Comparison of ENCODE assay signal across 8 cellular contexts in genomic region chr4:1748465-1748995, GRCh38. TPM values are rescaled to one million over a fixed set of nuclear protein-coding genes. Genes with fewer than 3 reads are reported as not detected.
DNase-seq lines count a peak whose midpoint lies in the region; ATAC-seq and TF ChIP-seq lines count a peak whose summit lies in the region.

No MANE protein-coding gene starts in this region.

- DNase-seq in ELF-1 (ENCODE audit: low read depth, low spot score) = peak; percentile 88
- DNase-seq in LHCN-M2 (ENCODE audit: low read depth) = peak; percentile 49
- peak; percentile 65 for DNase-seq in SK-MEL-5 (ENCODE audit: low read depth, low spot score)
- peak; percentile 91 for DNase-seq in activated effector memory CD4-positive, alpha-beta T cell treated with anti-CD3 and anti-CD28 coated beads, Interleukin-2, amount 50 U/mL, for 16 hours
- DNase-seq in germinal center (ENCODE audit: low spot score) = peak; percentile 89
- peak; percentile 92 for DNase-seq in posterior vena cava (ENCODE audit: low spot score)
- peak; percentile 28 to 37 for DNase-seq in uterus

- ATAC-seq in HG03045 (IDR thresholded peaks at IDR 0.05; ENCODE audit: unreplicated experiment) = no peak

- peak; percentile 42 to 63 (median 50) for TF ChIP-seq CTCF in uterus (IDR thresholded peaks at IDR 0.05)

- no peaks in the 10 kb centered on the region for H3K9me3 ChIP-seq in uterus

- in situ Hi-C loops in SK-MEL-5 (cut with HindIII; ENCODE audit: low pct_unique_long_range_greater_than_20kb, low sequenced_read_pairs) = no loop called here

- no peak overlapping the region for H3K27ac ChIP-seq in uterus

- H3K4me1 ChIP-seq in uterus = peaks cover 0 to 5% of the 10 kb centered on the region in 2 donors

- H3K27me3 ChIP-seq in uterus = no peaks in the 10 kb centered on the region

- H3K4me3 ChIP-seq in uterus = no peak overlapping the region

- intact Hi-C loops in posterior vena cava (cut with DNase I) = loop anchor here (5.0 kb wide), 2 partner anchors 59 to 149 kb away; no protein-coding TSS in a partner anchor
- intact Hi-C loops in uterus (cut with DNase I; ENCODE audit: low total_unique reads) = loop anchor here (5.0 kb wide), 1 partner anchor 149 kb away; no protein-coding TSS in a partner anchor

- H3K36me3 ChIP-seq in uterus = no peaks in the 10 kb centered on the region

- TF ChIP-seq POLR2A in uterus (IDR thresholded peaks at IDR 0.05) = no peak

RNA-seq across cellular contexts. Expression of gene TACC3, which starts 27.2 kb away (rescaled TPM):
- total RNA-seq in LHCN-M2 (2014; rRNA removed) (54.8 and 59.6 TPM in 2 replicates), posterior vena cava (1 to 10 TPM; 5.2 to 9.3 TPM), uterus (10 to 100 TPM in 1 of 4 donors, 1 to 10 TPM in 3; 4.6 to 15.6 (median 7.3) TPM)
- polyA plus RNA-seq in LHCN-M2 (2012) = 75.6 TPM
- 9.7 and 13.7 TPM in 2 replicates for total RNA-seq in SK-MEL-5 (2014; rRNA removed; shearing (Covaris generic))
- polyA plus RNA-seq in SK-MEL-5 (2015; cell fraction: cytosol; rRNA removed) = 56.3 and 67.8 TPM in 2 replicates
- 72.7 and 103 TPM in 2 replicates for polyA plus RNA-seq in SK-MEL-5 (2015; cell fraction: nucleus; rRNA removed)

RNA-seq across cellular contexts. Expression of gene TMEM129, which starts 27.4 kb away (rescaled TPM):
- total RNA-seq in LHCN-M2 (2014; rRNA removed) (61.3 and 62.2 TPM in 2 replicates), posterior vena cava (10 to 100 TPM; 25.1 to 28.1 TPM), uterus (10 to 100 TPM; 31.0 to 99.7 (median 42.7) TPM)
- polyA plus RNA-seq in LHCN-M2 (2012) = 21.4 TPM
- total RNA-seq in SK-MEL-5 (2014; rRNA removed; shearing (Covaris generic)) = 27.1 and 27.2 TPM in 2 replicates
- polyA plus RNA-seq in SK-MEL-5 (2015; cell fraction: cytosol; rRNA removed) = 61.8 and 63.7 TPM in 2 replicates
- 66.6 and 98.2 TPM in 2 replicates for polyA plus RNA-seq in SK-MEL-5 (2015; cell fraction: nucleus; rRNA removed)

RNA-seq across cellular contexts. Expression of gene SLBP, which starts 36.4 kb away (rescaled TPM):
- total RNA-seq in LHCN-M2 (2014; rRNA removed) (167 and 173 TPM in 2 replicates), posterior vena cava (10 to 100 TPM; 25.6 to 27.9 TPM), uterus (10 to 100 TPM; 25.0 to 56.4 (median 41.4) TPM)
- polyA plus RNA-seq in LHCN-M2 (2012) = 62.0 TPM
- 81.9 and 86.1 TPM in 2 replicates for total RNA-seq in SK-MEL-5 (2014; rRNA removed; shearing (Covaris generic))
- polyA plus RNA-seq in SK-MEL-5 (2015; cell fraction: cytosol; rRNA removed) = 61.8 and 67.2 TPM in 2 replicates
- 29.1 and 41.2 TPM in 2 replicates for polyA plus RNA-seq in SK-MEL-5 (2015; cell fraction: nucleus; rRNA removed)

RNA-seq across cellular contexts. Expression of gene FGFR3, which starts 44.6 kb away (rescaled TPM):
- total RNA-seq in LHCN-M2 (2014; rRNA removed) (0.17 and 0.26 TPM in 2 replicates), posterior vena cava (1 to 10 TPM; 2.1 to 2.4 TPM), uterus (1 to 10 TPM in 3 of 4 donors, under 1 TPM in 1; 0.29 to 6.4 (median 4.3) TPM)
- 0.12 TPM for polyA plus RNA-seq in LHCN-M2 (2012)
- total RNA-seq in SK-MEL-5 (2014; rRNA removed; shearing (Covaris generic)) = 0.03 and 0.32 TPM in 2 replicates
- polyA plus RNA-seq in SK-MEL-5 (2015; cell fraction: cytosol; rRNA removed) = 1.1 and 2.2 TPM in 2 replicates
- 1.4 and 2.3 TPM in 2 replicates for polyA plus RNA-seq in SK-MEL-5 (2015; cell fraction: nucleus; rRNA removed)

Comparison
In these comparisons a context has a peak if more than half of its experiments do, and no peak if none do; other contexts are left out.
1. DNase-seq: peak in every context shown above with its lines; median percentile 92 in posterior vena cava; 91 in activated effector memory CD4-positive, alpha-beta T cell treated with anti-CD3 and anti-CD28 coated beads, Interleukin-2, amount 50 U/mL, for 16 hours; 89 in germinal center; 88 in ELF-1; 65 in SK-MEL-5; 49 in LHCN-M2; 32 in uterus.